ENCODE assay signal across 8 cellular contexts in the genomic region with DNA sequence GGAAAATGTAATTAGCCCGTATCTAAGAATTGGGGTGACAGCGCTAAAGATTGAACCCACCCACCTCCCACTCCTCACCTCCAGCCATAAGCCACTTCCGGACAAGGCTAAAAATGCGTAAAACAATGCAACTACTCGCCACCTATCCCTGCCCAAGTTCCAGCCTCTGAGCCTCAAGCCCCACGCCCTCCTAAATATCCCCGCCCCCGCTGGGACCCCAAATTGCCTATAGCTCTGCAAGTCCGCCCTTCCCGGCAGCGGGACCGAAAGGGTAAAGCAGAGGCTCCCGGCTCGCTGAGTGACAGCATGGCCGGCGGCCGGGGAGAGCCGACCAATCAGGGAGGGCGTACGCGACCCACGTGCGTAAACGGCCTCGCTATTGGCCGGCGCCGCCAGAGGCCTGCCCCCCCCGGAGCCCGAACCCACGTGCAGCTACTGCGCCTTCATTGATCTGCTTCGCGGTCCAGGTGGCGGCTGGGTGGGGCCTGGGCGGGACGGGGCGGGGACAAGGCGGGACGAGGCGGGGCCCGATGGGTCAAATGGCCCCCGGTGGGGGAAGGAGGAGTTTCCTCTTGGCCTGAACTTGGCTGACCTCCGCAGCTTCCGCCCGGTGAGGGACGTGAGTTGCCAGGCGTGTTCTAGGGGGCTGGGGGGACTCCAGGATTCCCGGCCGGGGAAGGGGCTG. TPM values are rescaled to one million over a fixed set of nuclear protein-coding genes. Genes with fewer than 3 reads are reported as not detected.
DNase-seq lines count a peak whose midpoint lies in the region; ATAC-seq and TF ChIP-seq lines count a peak whose summit lies in the region.

TLE6 (plus strand) TSS at position 564 of the 685 bp plus-strand sequence. CDS start 670 bp downstream, outside the sequence.

- H3K27me3 Mint-ChIP-seq in H9 (ENCODE audit: low read depth) (peaks cover 94% of the 10 kb centered on the region), neural crest cell (ENCODE audit: low read depth) (peaks cover 98% of the 10 kb centered on the region)
- peaks cover 24% of the 10 kb centered on the region for H3K27me3 Mint-ChIP-seq in stimulated activated naive CD8-positive, alpha-beta T cell treated with anti-CD3 and anti-CD28 coated beads, Interleukin-15, amount 100 ng/mL, for 72 hours

- H4K20me1 ChIP-seq in H9 (ENCODE audit: control insufficient read depth, insufficient read depth, insufficient read length) = no peaks in the 10 kb centered on the region

- peaks cover 0 to 4% of the 10 kb centered on the region in 2 experiments; a peak in 1 of 5 replicates for H3K9me3 Mint-ChIP-seq in H9
- H3K9me3 Mint-ChIP-seq in neural crest cell = no peaks in the 10 kb centered on the region
- no peaks in the 10 kb centered on the region for H3K9me3 Mint-ChIP-seq in stimulated activated naive CD8-positive, alpha-beta T cell treated with anti-CD3 and anti-CD28 coated beads, Interleukin-15, amount 100 ng/mL, for 72 hours

- no peak within 1 kb of the TSS for H3K14ac ChIP-seq in H9 (ENCODE audit: insufficient read depth, low read length)

- no CpG with 5 or more reads among the region's 50 CpGs for WGBS in H9 (ENCODE audit: extremely low coverage, insufficient read length, low lambda C conversion rate)

- H3K9me3 ChIP-seq in ES-I3 (ENCODE audit: control insufficient read depth, insufficient read depth, low read length) = no peaks in the 10 kb centered on the region
- H3K9me3 ChIP-seq in H9 (ENCODE audit: control insufficient read depth, low read depth, low read length) = no peaks in the 10 kb centered on the region
- H3K9me3 ChIP-seq in RWPE2 (ENCODE audit: severe bottlenecking) = no peaks in the 10 kb centered on the region

- DNase-seq in H9 = peak; percentile 99
- DNase-seq in M059J (ENCODE audit: low read depth) = peak; percentile 94
- peak; percentile 96 for DNase-seq in RWPE2 (ENCODE audit: low spot score)
- DNase-seq in activated effector memory CD4-positive, alpha-beta T cell treated with Interleukin-2 at 50 U/mL for 16 hours = peak; percentile 88
- peak; percentile 96 for DNase-seq in fibroblast of villous mesenchyme (ENCODE audit: low read depth)
- DNase-seq in neural crest cell (ENCODE audit: low read depth, low spot score) = peak; percentile 94
- DNase-seq in stimulated activated naive CD8-positive, alpha-beta T cell treated with anti-CD3 and anti-CD28 coated beads, Interleukin-15, amount 100 ng/mL, for 72 hours = peak; percentile 94 to 96

- no peak within 1 kb of the TSS for H3K18ac ChIP-seq in H9 (ENCODE audit: insufficient read length, low read depth, low read length)

- no peaks in the 10 kb centered on the region for H3K27me3 ChIP-seq in H9 (ENCODE audit: insufficient read depth, low read length)
- H3K27me3 ChIP-seq in RWPE2 (ENCODE audit: insufficient read depth, poor library complexity, severe bottlenecking) = no peaks in the 10 kb centered on the region

- H3K36me3 Mint-ChIP-seq in H9 (ENCODE audit: insufficient read depth in 1 of 3, low read depth in 3 of 3) (no peaks in the 10 kb centered on the region; a peak in 1 of 7 replicates), neural crest cell (ENCODE audit: low read depth) (no peaks in the 10 kb centered on the region)

- H3K4me3 ChIP-seq in RWPE2 (ENCODE audit: severe bottlenecking) (peak within 1 kb of the TSS; percentile 33), fibroblast of villous mesenchyme (ENCODE audit: low read depth, low read length) (peak within 1 kb of the TSS; percentile 61)

- H2AK5ac ChIP-seq in H9 (ENCODE audit: insufficient read length, low read length) = no peak within 1 kb of the TSS

- H2BK20ac ChIP-seq in H9 (ENCODE audit: low read depth, low read length, poor library complexity, severe bottlenecking) = no peak within 1 kb of the TSS

- H3K79me1 ChIP-seq in H9 (ENCODE audit: insufficient read depth, low read depth, low read length, poor library complexity, severe bottlenecking) = no peaks in the 10 kb centered on the region

- peak within 1 kb of the TSS; percentile 57 for H3K4me2 ChIP-seq in H9 (ENCODE audit: insufficient read depth, insufficient read length, low read length)

- H3K27ac Mint-ChIP-seq in H9 (no peak within 1 kb of the TSS), neural crest cell (ENCODE audit: unreplicated experiment) (no peak within 1 kb of the TSS)
- H3K27ac Mint-ChIP-seq in stimulated activated naive CD8-positive, alpha-beta T cell treated with anti-CD3 and anti-CD28 coated beads, Interleukin-15, amount 100 ng/mL, for 72 hours = peak within 1 kb of the TSS; percentile 95 to 96

- H3K4me1 ChIP-seq in ES-I3 (ENCODE audit: insufficient read depth, low read length) (peaks cover 6% of the 10 kb centered on the region; the same call in 1 of the 2 replicates), H9 (ENCODE audit: insufficient read depth, low read length) (peaks cover 2% of the 10 kb centered on the region; the same call in 1 of the 2 replicates), RWPE2 (ENCODE audit: insufficient read depth, poor library complexity, severe bottlenecking) (peaks cover 3% of the 10 kb centered on the region)

- H3K79me2 ChIP-seq in H9 (ENCODE audit: insufficient read depth, low read length) = no peaks in the 10 kb centered on the region

- H3K23me2 ChIP-seq in H9 (ENCODE audit: insufficient read length, low read depth, low read length, poor library complexity, severe bottlenecking) = peaks cover 5% of the 10 kb centered on the region

- H3K9ac ChIP-seq in ES-I3 (ENCODE audit: low read depth, low read length) (peak within 1 kb of the TSS; percentile 57), H9 (ENCODE audit: extremely low read depth, insufficient read length, low read length) (no peak within 1 kb of the TSS)

- H3K27ac ChIP-seq in H9 (ENCODE audit: insufficient read length, low read depth, low read length) = no peak within 1 kb of the TSS
- peak within 1 kb of the TSS; percentile 12 for H3K27ac ChIP-seq in RWPE2 (ENCODE audit: poor library complexity, severe bottlenecking)

- TF ChIP-seq CTCF in H9 (conservative IDR thresholded peaks at IDR 0.05) (no peak), RWPE2 (IDR thresholded peaks at IDR 0.05; ENCODE audit: poor library complexity, severe bottlenecking) (no peak), fibroblast of villous mesenchyme (IDR thresholded peaks at IDR 0.05; ENCODE audit: insufficient read depth, low read depth, low read length) (no peak), neural crest cell (conservative IDR thresholded peaks at IDR 0.05) (no peak)

- no peak within 1 kb of the TSS for H2BK120ac ChIP-seq in H9 (ENCODE audit: low read depth, low read length, poor library complexity, severe bottlenecking)

- ATAC-seq in RWPE2 (ENCODE audit: low read depth) = peak; percentile 98
- ATAC-seq in stimulated activated naive CD8-positive, alpha-beta T cell treated with anti-CD3 and anti-CD28 coated beads, Interleukin-15, amount 100 ng/mL, for 72 hours = peak; percentile 99

- H4K91ac ChIP-seq in H9 (ENCODE audit: insufficient read length, low read depth, low read length) = no peak within 1 kb of the TSS

- H2AFZ ChIP-seq in H9 (ENCODE audit: low read length) = no peak within 1 kb of the TSS

- H3T11ph ChIP-seq in H9 (ENCODE audit: low read length) = no peak within 1 kb of the TSS

- H3K56ac ChIP-seq in H9 (ENCODE audit: insufficient read length, low read depth, low read length) = no peak within 1 kb of the TSS

- no peaks in the 10 kb centered on the region for H3K36me3 ChIP-seq in ES-I3 (ENCODE audit: insufficient read depth, low read length)
- H3K36me3 ChIP-seq in RWPE2 (ENCODE audit: low read depth) = no peaks in the 10 kb centered on the region

- H4K8ac ChIP-seq in H9 (replicated peaks; ENCODE audit: insufficient read length, low read depth, low read length) = no peak within 1 kb of the TSS

- H3K4me3 Mint-ChIP-seq in H9 (peak within 1 kb of the TSS; percentile 61 to 83), neural crest cell (peak within 1 kb of the TSS; percentile 81)
- peak within 1 kb of the TSS; percentile 97 to 99 for H3K4me3 Mint-ChIP-seq in stimulated activated naive CD8-positive, alpha-beta T cell treated with anti-CD3 and anti-CD28 coated beads, Interleukin-15, amount 100 ng/mL, for 72 hours

- H2BK12ac ChIP-seq in H9 (ENCODE audit: insufficient read length, low read depth, low read length) = no peak within 1 kb of the TSS

- peaks cover 22 to 36% of the 10 kb centered on the region in 2 experiments for H3K4me1 Mint-ChIP-seq in H9
- H3K4me1 Mint-ChIP-seq in neural crest cell = peaks cover 26% of the 10 kb centered on the region
- H3K4me1 Mint-ChIP-seq in stimulated activated naive CD8-positive, alpha-beta T cell treated with anti-CD3 and anti-CD28 coated beads, Interleukin-15, amount 100 ng/mL, for 72 hours = peaks cover 32% of the 10 kb centered on the region

- H3K23ac ChIP-seq in H9 (ENCODE audit: insufficient read length, low read depth, low read length) = no peak within 1 kb of the TSS

- no peak within 1 kb of the TSS for H2BK15ac ChIP-seq in H9 (ENCODE audit: low read depth, low read length)

- no peak within 1 kb of the TSS for H2BK5ac ChIP-seq in H9 (ENCODE audit: insufficient read length, low read length)

- H4K5ac ChIP-seq in H9 (ENCODE audit: insufficient read length, low read depth, low read length) = no peak within 1 kb of the TSS

- no peak within 1 kb of the TSS for H3K4ac ChIP-seq in H9 (ENCODE audit: low read depth, low read length)

RNA-seq across cellular contexts. Expression of gene TLE6, which starts in this region (rescaled TPM):
- total RNA-seq in H9 (2021) (1.1 and 1.7 TPM in 2 replicates), fibroblast of villous mesenchyme (0.97 and 1.7 TPM in 2 replicates), neural crest cell (0.44 TPM in 1 of 2 replicates, not detected in the other)
- 0.10 and 2.8 TPM in 2 replicates for total RNA-seq in M059J (2014; rRNA removed; shearing (Covaris generic))

Comparison
In these comparisons a context has a peak if more than half of its experiments do, and no peak if none do; other contexts are left out.
1. Peak in DNase-seq in neural crest cell; RNA of the gene not detected or under 1 TPM.
2. H3K27ac Mint-ChIP-seq: peak in stimulated activated naive CD8-positive, alpha-beta T cell treated with anti-CD3 and anti-CD28 coated beads, Interleukin-15, amount 100 ng/mL, for 72 hours (2 of 2); none in H9 (0 of 3) and neural crest cell (single experiment).
3. Peak in every context shown above with its lines, with median percentiles within 50 percentile points of each other: DNase-seq and H3K4me3 Mint-ChIP-seq.